Comparison of ENCODE assay signal across 11 cellular contexts in the genomic region with DNA sequence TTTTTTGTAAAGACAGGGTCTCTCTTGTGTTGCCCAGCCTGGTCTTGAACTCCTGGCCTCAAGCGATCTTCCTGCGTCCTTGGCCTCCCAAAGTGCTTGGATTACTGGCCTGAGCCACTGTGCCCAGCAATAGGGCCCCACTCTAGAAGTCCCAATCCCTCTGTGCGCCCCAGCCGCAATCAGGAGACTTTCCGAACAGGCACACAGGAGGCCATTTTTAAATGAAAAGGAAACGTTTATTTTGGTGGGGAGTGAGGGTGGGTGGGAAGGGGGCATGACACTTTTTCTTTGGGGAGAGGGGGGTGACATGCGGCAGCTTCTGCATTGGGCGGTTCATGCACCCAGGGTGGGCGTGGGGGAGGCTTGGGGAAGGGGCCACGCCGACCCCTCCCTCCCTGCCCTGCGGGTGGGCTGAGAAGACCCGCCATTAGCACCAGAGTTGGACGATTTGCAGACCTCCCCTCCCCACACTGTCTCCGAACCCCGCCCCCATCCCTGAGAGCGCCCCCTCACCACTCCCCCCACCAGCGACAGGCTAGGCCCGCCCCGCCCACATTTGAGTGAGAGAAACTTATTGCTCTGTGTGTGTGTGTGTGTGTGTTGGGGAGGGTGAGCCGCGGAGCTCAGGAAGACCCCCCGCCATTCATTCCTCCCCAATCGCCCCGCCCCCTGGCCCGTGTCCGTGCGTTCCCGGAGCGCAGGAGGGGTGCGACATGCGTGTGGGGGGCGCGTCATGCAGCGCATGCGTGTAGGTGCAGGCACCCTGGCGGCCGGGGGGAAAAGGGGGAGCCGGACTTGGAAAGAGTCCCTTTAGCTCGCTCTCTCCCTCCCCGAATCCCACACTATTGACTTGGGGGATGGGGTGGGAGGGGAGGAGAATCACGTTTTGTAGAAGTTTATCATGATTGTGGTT. TPM values are rescaled to one million over a fixed set of nuclear protein-coding genes. Genes with fewer than 3 reads are reported as not detected.
A peak's percentile ranks its signal among the peaks of the same experiment; 100 is the strongest.
DNase-seq lines count a peak whose midpoint lies in the region; ATAC-seq and FAIRE-seq lines count a peak whose summit lies in the region.
"Had no signal": no experiment of that assay in that cellular context is flagged by ENCODE, and none has a peak within 500 bp of the region (broad histone marks: within the 10 kb centered on the region; RNA-seq: fewer than 3 reads in every experiment).

No MANE protein-coding gene starts in this region.

- no peak overlapping the region for H2BK12ac ChIP-seq in neuronal stem cell (ENCODE audit: low read length)

- H3K27ac Mint-ChIP-seq in T-helper 2 cell treated with Interferon-gamma antibody and Interleukin-4, amounts not matched to agents 5 μg/mL and 100 μg/mL, for 36 hours = no peak overlapping the region
- H3K27ac Mint-ChIP-seq: activated CD8-positive, alpha-beta T cell treated with anti-CD3 and anti-CD28 coated beads for 36 hours had no signal

- FAIRE-seq in G401.6 (lab: Jason Lieb, UNC) = peak; percentile 46
- FAIRE-seq: GM12891 had no signal

- H2BK5ac ChIP-seq in neuronal stem cell (ENCODE audit: low read length) = no peak overlapping the region

- H2AK5ac ChIP-seq in neuronal stem cell (ENCODE audit: low read depth, low read length) = peak overlapping the region; percentile 71

- H3K4ac ChIP-seq in neuronal stem cell (ENCODE audit: low read length) = no peak overlapping the region

- peak overlapping the region; percentile 95 for H3K23ac ChIP-seq in neuronal stem cell (ENCODE audit: low read depth, low read length, poor library complexity)

- peak overlapping the region; percentile 32 to 37 for H3K4me3 ChIP-seq in neuronal stem cell (ENCODE audit: low read length in 2 of 2)
- H3K4me3 ChIP-seq: thoracic aorta had no signal

- H3K27me3 ChIP-seq in neuronal stem cell (ENCODE audit: control insufficient read depth in 3 of 3, insufficient read depth in 3 of 3, low read depth in 1 of 3, low read length in 3 of 3) = peaks cover 3 to 74% (median 25%) of the 10 kb centered on the region in 3 experiments

- no peak overlapping the region for H4K8ac ChIP-seq in neuronal stem cell (ENCODE audit: low read depth, low read length)

- peaks cover 8% of the 10 kb centered on the region for H3K4me1 Mint-ChIP-seq in T-helper 2 cell treated with Interferon-gamma antibody and Interleukin-4, amounts not matched to agents 5 μg/mL and 100 μg/mL, for 36 hours (ENCODE audit: low read depth)

- no peak overlapping the region for H3K9ac ChIP-seq in neuronal stem cell (ENCODE audit: low read depth, low read length, poor library complexity)

- H3K27me3 Mint-ChIP-seq in T-helper 2 cell treated with Interferon-gamma antibody and Interleukin-4, amounts not matched to agents 5 μg/mL and 100 μg/mL, for 36 hours (ENCODE audit: low read depth) = peaks cover 69% of the 10 kb centered on the region

- H2BK15ac ChIP-seq in neuronal stem cell (ENCODE audit: low read length) = peak overlapping the region; percentile 23

- no peak overlapping the region for H3K14ac ChIP-seq in neuronal stem cell (ENCODE audit: low read length)

- H3K4me3 Mint-ChIP-seq in T-helper 2 cell treated with Interferon-gamma antibody and Interleukin-4, amounts not matched to agents 5 μg/mL and 100 μg/mL, for 36 hours = no peak overlapping the region
- H3K4me3 Mint-ChIP-seq: activated CD8-positive, alpha-beta T cell treated with anti-CD3 and anti-CD28 coated beads for 36 hours had no signal

- peak overlapping the region; percentile 71 for H2AFZ ChIP-seq in neuronal stem cell (ENCODE audit: low read length)

- H3K4me2 ChIP-seq in neuronal stem cell (ENCODE audit: insufficient read depth, low read length, poor library complexity, severe bottlenecking) = peak overlapping the region; percentile 68

- peaks cover 5 to 17% of the 10 kb centered on the region in 2 donors for H3K4me1 ChIP-seq in neuronal stem cell (ENCODE audit: control insufficient read depth in 2 of 2, insufficient read depth in 1 of 2, low read depth in 1 of 2, low read length in 2 of 2)

- H3K9me3 Mint-ChIP-seq in T-helper 2 cell treated with Interferon-gamma antibody and Interleukin-4, amounts not matched to agents 5 μg/mL and 100 μg/mL, for 36 hours = no peaks in the 10 kb centered on the region
- H3K9me3 Mint-ChIP-seq: activated CD8-positive, alpha-beta T cell treated with anti-CD3 and anti-CD28 coated beads for 36 hours had no signal

- peak; percentile 36 for DNase-seq in NCI-H1694 (lab: John Stamatoyannopoulos, UW)
- peak; percentile 76 for DNase-seq in cerebellar cortex (ENCODE audit: low spot score)
- no peak for DNase-seq in neuronal stem cell (ENCODE audit: low spot score)
- no peak for DNase-seq in HT-29 (ENCODE audit: low spot score)
- DNase-seq in T-helper 2 cell treated with Interferon-gamma antibody and Interleukin-4, amounts not matched to agents 5 μg/mL and 100 μg/mL, for 36 hours (ENCODE audit: low spot score) = no peak
- DNase-seq: activated CD8-positive, alpha-beta T cell treated with anti-CD3 and anti-CD28 coated beads for 36 hours; NCI-H1092 had no signal

- H3K36me3 Mint-ChIP-seq in T-helper 2 cell treated with Interferon-gamma antibody and Interleukin-4, amounts not matched to agents 5 μg/mL and 100 μg/mL, for 36 hours (ENCODE audit: low read depth) = peaks cover 5% of the 10 kb centered on the region

- H3K18ac ChIP-seq in neuronal stem cell (ENCODE audit: low read length) = peak overlapping the region; percentile 69

- no peak overlapping the region for H4K91ac ChIP-seq in neuronal stem cell (ENCODE audit: low read depth, low read length, poor library complexity)

- no peak overlapping the region for H2BK120ac ChIP-seq in neuronal stem cell (ENCODE audit: low read depth, low read length)

- H3K36me3 ChIP-seq in neuronal stem cell (replicated peaks in 1 of 2; ENCODE audit: control insufficient read depth in 2 of 2, insufficient read depth in 2 of 2, low read length in 2 of 2) = no peaks in the 10 kb centered on the region
- H3K36me3 ChIP-seq: thoracic aorta had no signal

- peaks cover under 1% of the 10 kb centered on the region for H3K79me1 ChIP-seq in neuronal stem cell (ENCODE audit: low read depth, low read length)

- H3K9me3 ChIP-seq in neuronal stem cell (replicated peaks in 1 of 2; ENCODE audit: control insufficient read depth in 2 of 2, insufficient read depth in 1 of 2, low read depth in 1 of 2, low read length in 2 of 2) = peaks cover 0 to 5% of the 10 kb centered on the region in 2 donors
- H3K9me3 ChIP-seq: thoracic aorta had no signal

- no peak overlapping the region for H3K27ac ChIP-seq in neuronal stem cell (replicated peaks; ENCODE audit: low read length)
- H3K27ac ChIP-seq: thoracic aorta had no signal

- ATAC-seq in HG02610 (IDR thresholded peaks at IDR 0.05; ENCODE audit: unreplicated experiment) = no peak
- ATAC-seq: activated CD8-positive, alpha-beta T cell treated with anti-CD3 and anti-CD28 coated beads for 36 hours had no signal

- WGBS in neuronal stem cell (ENCODE audit: extremely low coverage in 2 of 2, insufficient read length in 2 of 2, insufficient replicate concordance in 1 of 2), 2 donors = no CpG with 5 or more reads among the region's 42 CpGs

RNA-seq across cellular contexts. Expression of a gene that starts 17.2 kb away (rescaled TPM):
- 6.8 TPM for polyA plus RNA-seq in neuronal stem cell (2013, experiment 1 of 2)
- 6.9 TPM for polyA plus RNA-seq in neuronal stem cell (2013, experiment 2 of 2)
- 3.5 and 7.1 TPM in 2 replicates for total RNA-seq in HT-29 (2014; rRNA removed; shearing (Covaris generic))

RNA-seq across cellular contexts. Expression of a gene that starts 53.5 kb away (rescaled TPM):
- 0.84 TPM for polyA plus RNA-seq in neuronal stem cell (2013, experiment 1 of 2)
- 0.72 TPM for polyA plus RNA-seq in neuronal stem cell (2013, experiment 2 of 2)
- total RNA-seq in HT-29 (2014; rRNA removed; shearing (Covaris generic)) = 0.08 and 1.2 TPM in 2 replicates
- total RNA-seq: thoracic aorta had no signal

Comparison
In these comparisons a context has a peak if more than half of its experiments do, and no peak if none do; other contexts are left out.
1. DNase-seq: peak in NCI-H1694 (single experiment) and cerebellar cortex (single experiment); none in neuronal stem cell (single experiment), HT-29 (single experiment) and T-helper 2 cell treated with Interferon-gamma antibody and Interleukin-4, amounts not matched to agents 5 μg/mL and 100 μg/mL, for 36 hours (single experiment).